ENCODE assay signal across 25 cellular contexts in the genomic region with DNA sequence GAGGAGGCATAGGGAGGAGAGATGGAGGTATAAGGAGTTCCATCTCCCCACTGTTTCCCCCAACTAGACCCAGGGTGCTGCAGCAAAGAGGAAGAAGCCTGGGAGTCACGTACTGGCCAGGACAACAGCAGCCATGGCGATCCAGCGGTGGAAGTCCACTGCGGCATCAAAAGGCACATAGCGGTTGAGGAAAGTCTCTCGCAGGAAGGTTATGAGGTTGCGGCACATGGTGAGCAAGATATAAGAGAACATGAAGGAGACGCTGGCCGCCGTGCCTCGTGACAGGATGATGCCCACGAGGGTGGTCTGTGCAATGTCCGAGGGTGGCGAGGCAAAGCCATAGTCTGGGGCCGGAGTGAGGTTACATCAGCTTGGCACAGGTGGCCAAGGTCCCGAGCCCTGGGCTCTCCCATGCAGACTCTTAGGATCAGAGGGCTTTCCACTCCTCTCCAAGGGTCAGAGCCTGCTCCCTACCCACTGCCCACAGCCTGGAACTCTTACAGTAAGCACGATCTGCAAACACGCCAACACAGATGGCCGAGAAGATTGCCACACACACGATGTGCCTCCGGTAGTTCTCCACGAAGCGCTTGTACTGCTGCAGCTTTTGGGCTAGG. TPM values are rescaled to one million over a fixed set of nuclear protein-coding genes. Genes with fewer than 3 reads are reported as not detected.
A peak's percentile ranks its signal among the peaks of the same experiment; 100 is the strongest.
DNase-seq lines count a peak whose midpoint lies in the region; ATAC-seq lines count a peak whose summit lies in the region.
"Had no signal": no experiment of that assay in that cellular context is flagged by ENCODE, and none has a peak within 500 bp of the region (broad histone marks: within the 10 kb centered on the region; RNA-seq: fewer than 3 reads in every experiment).

No MANE protein-coding gene starts in this region.

- no peak for ATAC-seq in sciatic nerve
- no peak for ATAC-seq in HG02642 (IDR thresholded peaks at IDR 0.05; ENCODE audit: poor library complexity, unreplicated experiment)
- ATAC-seq in HG03521 (IDR thresholded peaks at IDR 0.05; ENCODE audit: unreplicated experiment) = no peak
- ATAC-seq: Panc1 had no signal

- intact Hi-C loops in sciatic nerve (cut with DNase I) = no loop called here

- no peaks in the 10 kb centered on the region for H3K36me3 ChIP-seq in H7 (replicated peaks; ENCODE audit: control insufficient read depth, insufficient read depth, low read length)
- H3K36me3 ChIP-seq: BLaER1 had no signal

- H3K4me3 ChIP-seq in H7 (ENCODE audit: insufficient read depth, low read depth, low read length) = no peak overlapping the region
- H3K4me3 ChIP-seq: BLaER1, GM23248 had no signal

- peak; percentile 18 for DNase-seq in H7
- DNase-seq in epidermal melanocyte (ENCODE audit: insufficient read length, low spot score) = peak; percentile 9
- peak; percentile 23 for DNase-seq in sciatic nerve (ENCODE audit: low spot score)
- DNase-seq in NCI-H2029 (lab: John Stamatoyannopoulos, UW) = no peak
- DNase-seq: CD4-positive, CD25-positive, alpha-beta regulatory T cell; DMS153; DND-41; GM23248; HCEC 1CT; Karpas-422; NCI-H1092; NCI-H1417 treated with DMSO at 0.1 percent for 48 hours; NCI-H1694 treated with DMSO at 0.1 percent for 48 hours; NCI-H2081 treated with DMSO at 0.1 percent for 48 hours; NCI-H2171; NCI-H226; NCI-H510A; NCI-H69; SHP77 treated with DMSO at 0.1 percent for 48 hours had no signal

- no peaks in the 10 kb centered on the region for H3K27me3 ChIP-seq in H7 (ENCODE audit: control insufficient read depth, insufficient read depth, low read length)
- H3K27me3 ChIP-seq: BLaER1 had no signal

RNA-seq across cellular contexts. Expression of a gene that starts 14.3 kb away (rescaled TPM):
- 0.15 TPM in 1 of 2 replicates, not detected in the other for total RNA-seq in H7 (2014; rRNA removed; shearing (Covaris generic))
- 1.5 TPM for total RNA-seq in sciatic nerve
- total RNA-seq: CD4-positive, CD25-positive, alpha-beta regulatory T cell; GM23248 had no signal

RNA-seq across cellular contexts. Expression of a gene that starts 14.5 kb away (rescaled TPM):
- total RNA-seq in H7 (2014; rRNA removed; shearing (Covaris generic)) = not detected in 2 replicates
- total RNA-seq in sciatic nerve = not detected
- total RNA-seq: CD4-positive, CD25-positive, alpha-beta regulatory T cell; GM23248; HT-29; OCI-LY7 had no signal

RNA-seq across cellular contexts. Expression of a gene that starts 30.0 kb away (rescaled TPM):
- 0.07 TPM in 1 of 2 replicates, not detected in the other for total RNA-seq in H7 (2014; rRNA removed; shearing (Covaris generic))
- 5.9 TPM for total RNA-seq in sciatic nerve
- total RNA-seq: CD4-positive, CD25-positive, alpha-beta regulatory T cell; OCI-LY7 had no signal

RNA-seq across cellular contexts. Expression of a gene that starts 30.1 kb away (rescaled TPM):
- 0.24 and 0.37 TPM in 2 replicates for total RNA-seq in H7 (2014; rRNA removed; shearing (Covaris generic))
- 5.9 TPM for total RNA-seq in sciatic nerve
- total RNA-seq: CD4-positive, CD25-positive, alpha-beta regulatory T cell; OCI-LY7 had no signal
